26 cellular contexts compared by ENCODE assay signal in the genomic region with DNA sequence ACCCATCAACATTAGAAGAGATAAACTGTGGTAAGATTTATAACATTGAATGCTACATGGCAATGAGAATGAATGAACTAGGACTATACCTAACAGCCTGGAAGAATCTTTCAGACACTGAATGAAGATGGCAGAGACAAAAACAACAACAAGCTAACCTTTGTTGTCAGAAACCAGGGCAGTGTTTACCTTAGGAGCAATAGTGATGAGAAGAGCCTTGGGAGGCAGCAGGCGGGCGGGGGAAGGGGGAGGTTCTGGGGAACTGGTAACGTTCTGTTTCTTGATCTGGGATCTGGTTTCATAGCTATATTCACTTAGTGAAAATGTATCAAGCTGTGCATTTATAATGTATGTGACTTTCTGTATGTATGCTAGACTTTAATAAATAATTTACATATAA.
"Had no signal": no experiment of that assay in that cellular context is flagged by ENCODE, and none has a peak within 500 bp of the region (broad histone marks: within the 10 kb centered on the region; RNA-seq: fewer than 3 reads in every experiment).

No MANE protein-coding gene starts in this region.

- DNase-seq: activated CD4-positive, alpha-beta T cell treated with anti-CD3 and anti-CD28 coated beads for 4 hours; activated CD4-positive, alpha-beta T cell treated with anti-CD3 and anti-CD28 coated beads, Interleukin-2, amount 50 U/mL, for 48 hours; activated CD4-positive, CD25-positive, alpha-beta regulatory T cell; activated CD8-positive, alpha-beta memory T cell treated with anti-CD3 and anti-CD28 coated beads, Interleukin-2, amount 50 U/mL, for 48 hours; activated effector memory CD4-positive, alpha-beta T cell treated with anti-CD3 and anti-CD28 coated beads, Interleukin-2, amount 50 U/mL, for 16 hours; activated naive CD4-positive, alpha-beta T cell treated with anti-CD3 and anti-CD28 coated beads, Interleukin-2, amount 10 ng/mL, durations not matched to agents 7 days and 5 days; activated T-cell treated with anti-CD3 and anti-CD28 coated beads, Interleukin-2, amount 50 U/mL, for 72 hours; anterior cingulate cortex; body of pancreas; dermis blood vessel endothelial cell; effector CD8-positive, alpha-beta T cell; erythroblast; foreskin fibroblast; heart right ventricle; islet precursor cell; left cardiac atrium; mesenchymal stem cell; mucosa of descending colon; nucleus accumbens; right lobe of liver; stimulated activated CD4-positive, alpha-beta T cell treated with anti-CD3 and anti-CD28 coated beads, Interleukin-2, amount 100 ng/mL, for 24 hours; stimulated activated naive CD8-positive, alpha-beta T cell treated with anti-CD3 and anti-CD28 coated beads, Interleukin-15, amount 100 ng/mL, for 72 hours had no signal

- H3K27me3 ChIP-seq: body of pancreas, heart right ventricle, right lobe of liver, tibial artery had no signal

- H3K4me1 ChIP-seq: body of pancreas, parathyroid adenoma, right lobe of liver had no signal

- H3K36me3 ChIP-seq: heart right ventricle, right lobe of liver, tibial artery had no signal

- H2AFZ ChIP-seq: parathyroid adenoma had no signal

- H3K79me2 ChIP-seq: parathyroid adenoma had no signal

- H3K27ac ChIP-seq: body of pancreas, heart right ventricle, parathyroid adenoma, right lobe of liver, skin epidermis, tibial artery had no signal

- ATAC-seq: activated T-cell treated with anti-CD3 and anti-CD28 coated beads, Interleukin-2, amount 50 U/mL, for 72 hours; body of pancreas; heart right ventricle; left cardiac atrium; mucosa of descending colon; right lobe of liver; stimulated activated effector memory CD8-positive, alpha-beta T cell treated with anti-CD3 and anti-CD28 coated beads, Interleukin-12 subunit alpha, Interleukin-12 subunit beta, amount 100 ng/mL, for 72 hours; stimulated activated naive CD8-positive, alpha-beta T cell treated with anti-CD3 and anti-CD28 coated beads, Interleukin-15, amount 100 ng/mL, for 72 hours had no signal

- H3K9ac ChIP-seq: parathyroid adenoma had no signal

- H3K9me3 ChIP-seq: body of pancreas, heart right ventricle, mucosa of descending colon, right lobe of liver, tibial artery had no signal

- H3K4me3 ChIP-seq: body of pancreas, heart right ventricle, mucosa of descending colon, right lobe of liver, skin epidermis, tibial artery had no signal
